18 cellular contexts compared by ENCODE assay signal in genomic region chr1:168303716-168304540, GRCh38. TPM values are rescaled to one million over a fixed set of nuclear protein-coding genes. Genes with fewer than 3 reads are reported as not detected.
DNase-seq lines count a peak whose midpoint lies in the region; ATAC-seq, FAIRE-seq and TF ChIP-seq lines count a peak whose summit lies in the region.
"Had no signal": no experiment of that assay in that cellular context is flagged by ENCODE, and none has a peak within 500 bp of the region (broad histone marks: within the 10 kb centered on the region; RNA-seq: fewer than 3 reads in every experiment).

No MANE protein-coding gene starts in this region.

- H3K4me3 Mint-ChIP-seq in MCF 10A (ENCODE audit: unreplicated experiment) (no peak overlapping the region), WTC11 (no peak overlapping the region)
- H3K4me3 Mint-ChIP-seq: B cell, CD14-positive monocyte, H9, HFFc6 had no signal

- WGBS in right lobe of liver (ENCODE audit: insufficient coverage, low coverage, low lambda C conversion rate, missing lambda C conversion rate): 84% methylated on average over 6 of the region's 7 CpGs

- H3K27ac ChIP-seq in breast epithelium (no peak overlapping the region), foreskin keratinocyte (peak overlapping the region; percentile 52), right lobe of liver (no peak overlapping the region), dorsolateral prefrontal cortex (peak overlapping the region in 1 of 59 donors; percentile 14)
- H3K27ac ChIP-seq: KMS-11 had no signal

- no peak overlapping the region for H3K4me3 ChIP-seq in breast epithelium
- H3K4me3 ChIP-seq in right lobe of liver: no peak overlapping the region
- no peak overlapping the region for H3K4me3 ChIP-seq in dorsolateral prefrontal cortex

- H3K9me3 ChIP-seq in breast epithelium (no peaks in the 10 kb centered on the region), right lobe of liver (no peaks in the 10 kb centered on the region)

- H3K4me1 Mint-ChIP-seq in MCF 10A (ENCODE audit: insufficient read depth, unreplicated experiment) (peaks cover 37% of the 10 kb centered on the region), WTC11 (peaks cover 21% of the 10 kb centered on the region)
- H3K4me1 Mint-ChIP-seq: B cell, CD14-positive monocyte had no signal

- H3K27me3 ChIP-seq in breast epithelium (no peaks in the 10 kb centered on the region), foreskin keratinocyte (no peaks in the 10 kb centered on the region), right lobe of liver (no peaks in the 10 kb centered on the region), dorsolateral prefrontal cortex (no peaks in the 10 kb centered on the region)

- H3K4me1 ChIP-seq in breast epithelium: no peaks in the 10 kb centered on the region
- H3K4me1 ChIP-seq in foreskin keratinocyte: peaks cover 32% of the 10 kb centered on the region
- peaks cover 0 to 4% (median 0%) of the 10 kb centered on the region in 4 donors for H3K4me1 ChIP-seq in right lobe of liver

- POLR2A ChIA-PET in MCF 10A (lab: Yijun Ruan, JAX) (interaction anchor here (0.6 to 1.1 kb wide), 3 partner anchors 9 to 582 kb away, joined by 3 to 4 read pairs (median 3); partner anchors contain the start of gene MPZL1), WTC11 (lab: Charles Lee) (no interaction called here)

- TF ChIP-seq POLR2A in breast epithelium (IDR thresholded peaks at IDR 0.05) (no peak), right lobe of liver (IDR thresholded peaks at IDR 0.05) (no peak)

- peaks cover 11% of the 10 kb centered on the region for H3K36me3 Mint-ChIP-seq in MCF 10A (ENCODE audit: insufficient read depth, unreplicated experiment)
- no peaks in the 10 kb centered on the region for H3K36me3 Mint-ChIP-seq in WTC11

- DNase-seq in MCF 10A (ENCODE audit: unreplicated experiment): no peak
- DNase-seq in breast epithelium (ENCODE audit: low spot score in 2 of 2): no peak
- no peak for DNase-seq in WTC11 (ENCODE audit: low spot score)
- DNase-seq in foreskin keratinocyte: peak in 1 of 2 donors; percentile 52
- no peak for DNase-seq in D341Med (ENCODE audit: low spot score)
- DNase-seq in D721Med (ENCODE audit: insufficient read length, low spot score): no peak
- no peak for DNase-seq in right lobe of liver
- DNase-seq in dorsolateral prefrontal cortex: no peak
- DNase-seq: DMS79, H9, HFFc6, NCI-H82, Right ventricle myocardium superior had no signal

- H3K27me3 Mint-ChIP-seq in MCF 10A (ENCODE audit: insufficient read depth, unreplicated experiment) (no peaks in the 10 kb centered on the region), WTC11 (ENCODE audit: low read depth) (no peaks in the 10 kb centered on the region)
- H3K27me3 Mint-ChIP-seq: B cell had no signal

- H3K27ac Mint-ChIP-seq in MCF 10A (ENCODE audit: low read depth, unreplicated experiment): peak overlapping the region; percentile 33
- no peak overlapping the region for H3K27ac Mint-ChIP-seq in WTC11
- H3K27ac Mint-ChIP-seq: B cell, CD14-positive monocyte had no signal

- no peak for ATAC-seq in WTC11
- ATAC-seq in foreskin keratinocyte: peak; percentile 31
- ATAC-seq in right lobe of liver: no peak

- CTCF ChIA-PET in MCF 10A (lab: Yijun Ruan, JAX): interaction anchor here (0.6 to 2.9 kb wide), 13 partner anchors 9 to 793 kb away, joined by 3 to 15 read pairs (median 4); no protein-coding TSS in a partner anchor
- CTCF ChIA-PET in WTC11 (lab: Charles Lee): no interaction called here

- no peak for FAIRE-seq in D721Med (lab: Jason Lieb, UNC)
- FAIRE-seq: A204.1, RCC 7860 had no signal

- no peaks in the 10 kb centered on the region for H3K9me3 Mint-ChIP-seq in MCF 10A (ENCODE audit: unreplicated experiment)
- 0 out of 2 replicates have a peak, but pooled peaks cover 3% of the 10 kb centered on the region for H3K9me3 Mint-ChIP-seq in WTC11
- H3K9me3 Mint-ChIP-seq: H9, HFFc6 had no signal

- no TSS peak for BruUV-seq in MCF 10A (replicated peaks; lab: Mats Ljungman, UMichigan)

- no peaks in the 10 kb centered on the region for H3K36me3 ChIP-seq in breast epithelium
- no peaks in the 10 kb centered on the region for H3K36me3 ChIP-seq in right lobe of liver

- intact Hi-C loops in MCF 10A (cut with micrococcal nuclease) (no loop called here), breast epithelium (cut with DNase I; ENCODE audit: low total_unique reads) (no loop called here), right lobe of liver (cut with DNase I) (no loop called here), dorsolateral prefrontal cortex (cut with DNase I) (no loop called here)

- TF ChIP-seq CTCF in MCF 10A (IDR thresholded peaks at IDR 0.05; ENCODE audit: unreplicated experiment) (no peak), breast epithelium (IDR thresholded peaks at IDR 0.05) (no peak), WTC11 (IDR thresholded peaks at IDR 0.05) (no peak), foreskin keratinocyte (conservative IDR thresholded peaks at IDR 0.05) (no peak), D721Med (IDR thresholded peaks at IDR 0.05; ENCODE audit: insufficient read depth, missing control alignments) (no peak), right lobe of liver (IDR thresholded peaks at IDR 0.05) (no peak), dorsolateral prefrontal cortex (IDR thresholded peaks at IDR 0.05 in 54 of 56, conservative IDR thresholded peaks at IDR 0.05 in 2 of 56; ENCODE audit: low read depth in 1 of 56, partially characterized antibody in 56 of 56) (no peak)

TF ChIP-seq in WTC11, 78 proteins besides CTCF, POLR2A, EP300 and RAD21:
- TF ChIP-seq ZNF396 (CRISPR knock-in tag; IDR thresholded peaks at IDR 0.05; ENCODE audit: borderline replicate concordance) (0 out of 2 replicates have a peak, but pooled peaks have one; percentile 28), ATF2 (CRISPR knock-in tag; IDR thresholded peaks at IDR 0.05; ENCODE audit: borderline replicate concordance, low read depth) (no peak)

RNA-seq across cellular contexts. Expression of gene TBX19, which starts 23.3 kb away (rescaled TPM):
- total RNA-seq in MCF 10A (2022): 1.6 and 2.4 TPM in 2 replicates
- 1 to 10 TPM; 1.6 to 7.8 (median 4.9) TPM for total RNA-seq in breast epithelium
- 1.2 to 1.3 TPM (median 1.2 TPM) in 3 replicates for total RNA-seq in WTC11 (2021)
- total RNA-seq in foreskin keratinocyte: 0.24 and 0.32 TPM in 2 replicates
- polyA plus RNA-seq in foreskin keratinocyte: 0.35 and 0.37 TPM in 2 replicates
- total RNA-seq in right lobe of liver: under 1 TPM; 0.43 to 0.68 (median 0.56) TPM
- total RNA-seq in dorsolateral prefrontal cortex: 1 to 10 TPM in 82 of 120 experiments, under 1 TPM in 36, not detected in 2; 0.26 to 4.3 (median 1.2) TPM
